13 cellular contexts compared by ENCODE assay signal in the genomic region with DNA sequence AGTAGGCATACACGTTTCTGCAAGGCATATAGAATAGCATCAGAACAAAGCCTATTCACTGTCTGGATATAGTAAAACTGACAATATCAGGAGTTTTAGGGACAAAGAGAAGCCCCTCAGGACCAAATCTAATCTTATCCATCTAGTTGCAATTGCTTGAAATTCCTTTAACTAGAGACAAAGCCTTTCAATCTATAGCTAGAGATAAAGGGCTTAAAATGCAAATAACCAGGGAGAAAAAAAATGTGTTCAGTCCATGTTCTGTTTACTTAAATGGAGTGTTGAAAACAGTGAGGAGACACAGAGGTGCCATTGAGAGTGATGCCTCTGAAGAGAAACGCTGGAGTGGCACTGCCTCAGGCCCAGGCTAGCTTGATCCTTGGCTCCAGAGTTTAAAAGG.
DNase-seq lines count a peak whose midpoint lies in the region; ATAC-seq and TF ChIP-seq lines count a peak whose summit lies in the region.
"Had no signal": no experiment of that assay in that cellular context is flagged by ENCODE, and none has a peak within 500 bp of the region (broad histone marks: within the 10 kb centered on the region; RNA-seq: fewer than 3 reads in every experiment).

No MANE protein-coding gene starts in this region.

- peaks cover 33% of the 10 kb centered on the region for H3K4me1 ChIP-seq in cardiac muscle cell (ENCODE audit: low read depth)
- H3K4me1 ChIP-seq in heart right ventricle, result peaks cover 0 to 21% (median 13%) of the 10 kb centered on the region in 9 donors
- H3K4me1 ChIP-seq in PC-9 (replicated peaks; ENCODE audit: insufficient read depth), result no peaks in the 10 kb centered on the region
- peaks cover 19% of the 10 kb centered on the region for H3K4me1 ChIP-seq in neural progenitor cell
- H3K4me1 ChIP-seq in GM23248 (ENCODE audit: insufficient read depth), result 0 out of 2 replicates have a peak, but pooled peaks cover 8% of the 10 kb centered on the region
- H3K4me1 ChIP-seq in osteoblast (ENCODE audit: insufficient read depth, low read length), result peaks cover 6% of the 10 kb centered on the region

- no peaks in the 10 kb centered on the region for H3K36me3 Mint-ChIP-seq in neural progenitor cell

- H3K27ac Mint-ChIP-seq in neural progenitor cell, result no peak overlapping the region
- H3K27ac Mint-ChIP-seq: B cell; CD8-positive, alpha-beta T cell had no signal

- no peaks in the 10 kb centered on the region for H3K9me3 ChIP-seq in cardiac muscle cell (ENCODE audit: low read depth)
- no peaks in the 10 kb centered on the region for H3K9me3 ChIP-seq in heart right ventricle
- no peaks in the 10 kb centered on the region for H3K9me3 ChIP-seq in PC-9 (ENCODE audit: insufficient read depth, low read depth)
- no peaks in the 10 kb centered on the region for H3K9me3 ChIP-seq in neural progenitor cell (ENCODE audit: low read depth)
- H3K9me3 ChIP-seq in GM23248 (ENCODE audit: low read depth), result no peaks in the 10 kb centered on the region
- H3K9me3 ChIP-seq in osteoblast (ENCODE audit: low read depth, low read length), result no peaks in the 10 kb centered on the region
- H3K9me3 ChIP-seq: BLaER1 treated with 17β-estradiol and CSF1 and Interleukin-3, amounts not matched to agents 10 nM and 100 nM had no signal

- peaks cover 2% of the 10 kb centered on the region for H3K27me3 Mint-ChIP-seq in neural progenitor cell (ENCODE audit: insufficient read depth, low read depth)
- H3K27me3 Mint-ChIP-seq: B cell had no signal

- no peak for TF ChIP-seq CTCF in cardiac muscle cell (IDR thresholded peaks at IDR 0.05; ENCODE audit: low read depth, low read length)
- TF ChIP-seq CTCF in heart right ventricle (IDR thresholded peaks at IDR 0.05), result no peak
- no peak for TF ChIP-seq CTCF in PC-9 (conservative IDR thresholded peaks at IDR 0.05)
- TF ChIP-seq CTCF in neural progenitor cell (IDR thresholded peaks at IDR 0.05), result no peak
- no peak for TF ChIP-seq CTCF in osteoblast (IDR thresholded peaks at IDR 0.05; ENCODE audit: extremely low read depth, low read depth, low read length)

- WGBS in heart right ventricle, 2 donors, result 62 to 64% methylated on average over 2 of the region's 2 CpGs
- 77 to 78% methylated on average over 2 of the region's 2 CpGs for WGBS in GM23248 (ENCODE audit: low coverage in 1 of 2, low lambda C conversion rate in 2 of 2, missing lambda C conversion rate in 2 of 2), 2 experiments

- no peaks in the 10 kb centered on the region for H3F3A ChIP-seq in PC-9 (ENCODE audit: insufficient read depth, low read depth)
- no peaks in the 10 kb centered on the region for H3F3A ChIP-seq in neural progenitor cell (ENCODE audit: low read depth)
- H3F3A ChIP-seq in GM23248 (ENCODE audit: insufficient read depth), result no peaks in the 10 kb centered on the region

- H3K79me2 ChIP-seq in PC-9 (ENCODE audit: low read depth) (no peaks in the 10 kb centered on the region), neural progenitor cell (ENCODE audit: low read depth) (no peaks in the 10 kb centered on the region), GM23248 (ENCODE audit: insufficient read depth) (no peaks in the 10 kb centered on the region), osteoblast (ENCODE audit: insufficient read depth, low read length) (no peaks in the 10 kb centered on the region)

- no peak overlapping the region for H3K9ac ChIP-seq in neural progenitor cell
- no peak overlapping the region for H3K9ac ChIP-seq in GM23248
- H3K9ac ChIP-seq: BLaER1 treated with 17β-estradiol and CSF1 and Interleukin-3, amounts not matched to agents 10 nM and 100 nM had no signal

- H2AFZ ChIP-seq in PC-9, result peak overlapping the region; percentile 39; the same call in 1 of the 2 replicates
- H2AFZ ChIP-seq in neural progenitor cell (replicated peaks), result peak overlapping the region; percentile 59
- H2AFZ ChIP-seq in GM23248, result no peak overlapping the region
- no peak overlapping the region for H2AFZ ChIP-seq in osteoblast (ENCODE audit: low read length)

- BruUV-seq in PC-9 (replicated peaks; lab: Mats Ljungman, UMichigan), result no TSS peak

- peak in 1 of 2 donors; percentile 33 for DNase-seq in cardiac muscle cell (ENCODE audit: low read depth in 1 of 2, low spot score in 1 of 2)
- no peak for DNase-seq in heart right ventricle
- DNase-seq in HuH-7 (ENCODE audit: low spot score), result peak; percentile 3
- no peak for DNase-seq in PC-9
- no peak for DNase-seq in neural progenitor cell (ENCODE audit: low spot score)
- DNase-seq in LoVo (ENCODE audit: low spot score), result no peak
- DNase-seq in GM23248, result no peak
- DNase-seq in osteoblast (ENCODE audit: insufficient read length, low spot score, missing footprints), result no peak
- DNase-seq: Calu3; CD8-positive, alpha-beta T cell; HCEC 1CT had no signal

- H3K9me3 Mint-ChIP-seq in neural progenitor cell, result no peaks in the 10 kb centered on the region
- H3K9me3 Mint-ChIP-seq: CD8-positive, alpha-beta T cell had no signal

- intact Hi-C loops in heart right ventricle (cut with DNase I), result no loop called here
- intact Hi-C loops in PC-9 (cut with micrococcal nuclease; ENCODE audit: unreplicated experiment), result no loop called here

- H4K20me1 ChIP-seq in PC-9 (ENCODE audit: insufficient read depth) (no peaks in the 10 kb centered on the region; the same call in 1 of the 2 replicates), neural progenitor cell (ENCODE audit: low read depth) (no peaks in the 10 kb centered on the region), GM23248 (ENCODE audit: insufficient read depth) (no peaks in the 10 kb centered on the region), osteoblast (ENCODE audit: insufficient read depth, low read length) (peaks cover 4% of the 10 kb centered on the region)

- H3K27me3 ChIP-seq in cardiac muscle cell (no peaks in the 10 kb centered on the region), heart right ventricle (no peaks in the 10 kb centered on the region), PC-9 (ENCODE audit: insufficient read depth, low read depth) (no peaks in the 10 kb centered on the region), neural progenitor cell (no peaks in the 10 kb centered on the region), GM23248 (replicated peaks; ENCODE audit: insufficient read depth) (no peaks in the 10 kb centered on the region), osteoblast (ENCODE audit: insufficient read depth, low read length) (no peaks in the 10 kb centered on the region)
- H3K27me3 ChIP-seq: BLaER1 treated with 17β-estradiol and CSF1 and Interleukin-3, amounts not matched to agents 10 nM and 100 nM had no signal

- CTCF ChIA-PET in PC-9 (lab: Charles Lee), result no interaction called here

- no peaks in the 10 kb centered on the region; the same call in 1 of the 2 replicates for H3K9me2 ChIP-seq in PC-9 (ENCODE audit: insufficient read depth)
- no peaks in the 10 kb centered on the region for H3K9me2 ChIP-seq in GM23248 (ENCODE audit: insufficient read depth)

- H3K4me3 ChIP-seq in cardiac muscle cell, result no peak overlapping the region
- H3K4me3 ChIP-seq in heart right ventricle, result no peak overlapping the region
- no peak overlapping the region for H3K4me3 ChIP-seq in PC-9
- no peak overlapping the region for H3K4me3 ChIP-seq in neural progenitor cell
- no peak overlapping the region for H3K4me3 ChIP-seq in GM23248
- H3K4me3 ChIP-seq in osteoblast (ENCODE audit: insufficient read depth, low read length), result no peak overlapping the region
- H3K4me3 ChIP-seq: BLaER1 treated with 17β-estradiol and CSF1 and Interleukin-3, amounts not matched to agents 10 nM and 100 nM had no signal

- peak overlapping the region; percentile 29 for H3K27ac ChIP-seq in cardiac muscle cell
- no peak overlapping the region for H3K27ac ChIP-seq in heart right ventricle
- H3K27ac ChIP-seq in PC-9, result no peak overlapping the region
- no peak overlapping the region for H3K27ac ChIP-seq in neural progenitor cell
- no peak overlapping the region for H3K27ac ChIP-seq in GM23248
- H3K27ac ChIP-seq in osteoblast (ENCODE audit: low read depth, low read length), result no peak overlapping the region
- H3K27ac ChIP-seq: BLaER1 treated with 17β-estradiol and CSF1 and Interleukin-3, amounts not matched to agents 10 nM and 100 nM had no signal

- H3K4me1 Mint-ChIP-seq in neural progenitor cell, result peaks cover 3% of the 10 kb centered on the region
- H3K4me1 Mint-ChIP-seq: B cell had no signal

- ATAC-seq in heart right ventricle, result no peak
- ATAC-seq: CD8-positive, alpha-beta T cell had no signal

- POLR2A ChIA-PET in PC-9 (lab: Charles Lee; ENCODE audit: unreplicated experiment), result no interaction called here

- H3K4me3 Mint-ChIP-seq in neural progenitor cell, result no peak overlapping the region
- H3K4me3 Mint-ChIP-seq: B cell; CD8-positive, alpha-beta T cell had no signal

- H3K36me3 ChIP-seq in cardiac muscle cell (no peaks in the 10 kb centered on the region), heart right ventricle (no peaks in the 10 kb centered on the region), PC-9 (ENCODE audit: low read depth) (no peaks in the 10 kb centered on the region), neural progenitor cell (no peaks in the 10 kb centered on the region), GM23248 (ENCODE audit: low read depth) (no peaks in the 10 kb centered on the region), osteoblast (ENCODE audit: insufficient read depth, low read length) (no peaks in the 10 kb centered on the region)

- H3K4me2 ChIP-seq in PC-9, result no peak overlapping the region
- H3K4me2 ChIP-seq in neural progenitor cell, result no peak overlapping the region
- no peak overlapping the region for H3K4me2 ChIP-seq in GM23248 (ENCODE audit: unreplicated experiment)
- H3K4me2 ChIP-seq in osteoblast (ENCODE audit: insufficient read depth, low read length), result no peak overlapping the region
- H3K4me2 ChIP-seq: BLaER1 treated with 17β-estradiol and CSF1 and Interleukin-3, amounts not matched to agents 10 nM and 100 nM had no signal

- in situ Hi-C loops in GM23248 (cut with MboI), result no loop called here

Comparison
In these comparisons a context has a peak if more than half of its experiments do, and no peak if none do; other contexts are left out.
1. H2AFZ ChIP-seq: peak in PC-9 (single experiment) and neural progenitor cell (single experiment); none in GM23248 (single experiment) and osteoblast (single experiment).